9 cellular contexts compared by ENCODE assay signal in genomic region chr14:65156568-65157366, GRCh38. TPM values are rescaled to one million over a fixed set of nuclear protein-coding genes. Genes with fewer than 3 reads are reported as not detected.
DNase-seq lines count a peak whose midpoint lies in the region; ATAC-seq, FAIRE-seq and TF ChIP-seq lines count a peak whose summit lies in the region.
"Had no signal": no experiment of that assay in that cellular context is flagged by ENCODE, and none has a peak within 500 bp of the region (broad histone marks: within the 10 kb centered on the region; RNA-seq: fewer than 3 reads in every experiment).

No MANE protein-coding gene starts in this region.

- peaks cover 0 to 2% (median 0%) of the 10 kb centered on the region in 5 experiments for H3K9me3 Mint-ChIP-seq in brain
- H3K9me3 Mint-ChIP-seq: T-helper 1 cell treated with Interleukin-12 subunit alpha and Interleukin-12 subunit beta and Interleukin-4 antibody, amounts not matched to agents 30 μg/mL and 1 μg/mL, for 36 hours had no signal

- DNase-seq in 8988T (no peak), frontal cortex (ENCODE audit: low spot score in 2 of 2) (no peak), NCI-H2107 treated with DMSO at 0.1 percent for 48 hours (lab: John Stamatoyannopoulos, UW; ENCODE audit: unreplicated experiment) (no peak)

- no peaks in the 10 kb centered on the region for H3K36me3 ChIP-seq in mucosa of rectum (ENCODE audit: control insufficient read depth in 2 of 2, insufficient read depth in 2 of 2, low read length in 2 of 2)

- no peaks in the 10 kb centered on the region for H3K9me3 ChIP-seq in mucosa of rectum (ENCODE audit: control insufficient read depth in 2 of 2, low read length in 2 of 2)

- H3K4me1 ChIP-seq in mucosa of rectum (ENCODE audit: control insufficient read depth in 2 of 2, insufficient read depth in 2 of 2, low read length in 2 of 2) = peaks cover 3 to 5% of the 10 kb centered on the region in 2 donors

- no peaks in the 10 kb centered on the region for H3K36me3 Mint-ChIP-seq in brain

- H3K27me3 Mint-ChIP-seq in brain = peaks cover 3% of the 10 kb centered on the region

- peak overlapping the region; percentile 10 to 52 for H3K27ac ChIP-seq in mucosa of rectum (ENCODE audit: low read depth in 2 of 2, low read length in 2 of 2)

- no peak overlapping the region for H3K4me3 ChIP-seq in mucosa of rectum (ENCODE audit: low read length in 2 of 2)

- H3K27me3 ChIP-seq in mucosa of rectum (ENCODE audit: control insufficient read depth in 2 of 2, insufficient read depth in 2 of 2, low read length in 2 of 2) = no peaks in the 10 kb centered on the region

- H3K9ac ChIP-seq in mucosa of rectum (ENCODE audit: low read depth in 1 of 2, low read length in 2 of 2) = peak overlapping the region in 1 of 2 donors; percentile 12

- H3K4me3 Mint-ChIP-seq in brain = no peak overlapping the region
- H3K4me3 Mint-ChIP-seq: T-helper 1 cell treated with Interleukin-12 subunit alpha and Interleukin-12 subunit beta and Interleukin-4 antibody, amounts not matched to agents 30 μg/mL and 1 μg/mL, for 36 hours had no signal

- ATAC-seq in GM19324 (IDR thresholded peaks at IDR 0.05; ENCODE audit: low FRiP score, unreplicated experiment) (peak; percentile 77), HG03175 (IDR thresholded peaks at IDR 0.05; ENCODE audit: unreplicated experiment) (peak; percentile 80), HG03460 (IDR thresholded peaks at IDR 0.05; ENCODE audit: unreplicated experiment) (no peak)

- FAIRE-seq in frontal cortex (lab: Jason Lieb, UNC) = no peak

- peaks cover 9% of the 10 kb centered on the region for H3K4me1 Mint-ChIP-seq in brain

- no peak for TF ChIP-seq CTCF in brain (conservative IDR thresholded peaks at IDR 0.05)

- peak overlapping the region in 3 of 5 experiments; percentile 57 to 79 (median 61) for H3K27ac Mint-ChIP-seq in brain
- H3K27ac Mint-ChIP-seq: T-helper 1 cell treated with Interleukin-12 subunit alpha and Interleukin-12 subunit beta and Interleukin-4 antibody, amounts not matched to agents 30 μg/mL and 1 μg/mL, for 36 hours had no signal

RNA-seq across cellular contexts. Expression of gene MAX, which starts 54.5 kb away (rescaled TPM):
- polyA plus RNA-seq in brain (ENCODE audit: insufficient read depth, low read depth, low replicate concordance) = 50.9 TPM
- total RNA-seq in frontal cortex = 69.7 TPM
